32 cellular contexts compared by ENCODE assay signal in the genomic region with DNA sequence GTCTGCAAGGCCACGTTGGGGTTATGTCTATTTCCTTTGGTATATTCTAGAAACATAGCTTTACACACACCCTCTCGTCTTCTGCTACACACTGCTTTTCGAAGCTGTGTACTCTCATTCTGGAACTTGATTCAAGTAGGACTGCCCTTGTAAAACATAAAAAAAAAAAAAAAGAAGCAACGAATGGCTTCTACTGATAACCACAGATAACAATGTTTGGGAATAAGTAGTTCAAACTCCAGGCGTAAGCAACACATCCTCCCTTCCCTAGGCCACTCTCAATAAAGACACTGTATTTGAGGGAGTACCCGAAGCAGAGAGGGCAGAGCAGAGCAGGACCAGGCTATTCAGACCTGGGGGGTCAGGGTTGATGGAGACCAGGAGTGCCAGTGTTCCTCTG.
DNase-seq lines count a peak whose midpoint lies in the region; ATAC-seq, FAIRE-seq and TF ChIP-seq lines count a peak whose summit lies in the region.
"Had no signal": no experiment of that assay in that cellular context is flagged by ENCODE, and none has a peak within 500 bp of the region (broad histone marks: within the 10 kb centered on the region; RNA-seq: fewer than 3 reads in every experiment).

No MANE protein-coding gene starts in this region.

- peaks cover 0 to 8% of the 10 kb centered on the region in 2 experiments; a peak in 3 of 5 replicates for H3K4me1 ChIP-seq in K562 (replicated peaks in 1 of 2; ENCODE audit: control insufficient read depth in 2 of 2, insufficient read depth in 2 of 2, low read length in 2 of 2)
- no peaks in the 10 kb centered on the region for H3K4me1 ChIP-seq in mesendoderm (ENCODE audit: control insufficient read depth, low read depth, low read length)
- no peaks in the 10 kb centered on the region for H3K4me1 ChIP-seq in CD8-positive, alpha-beta T cell (ENCODE audit: insufficient read depth, low read length)
- H3K4me1 ChIP-seq: A549, BE2C, Caco-2 had no signal

- no peak overlapping the region for H3K18ac ChIP-seq in mesendoderm (ENCODE audit: low read length)

- intact Hi-C loops in K562 (cut with micrococcal nuclease) = no loop called here
- intact Hi-C loops in CD8-positive, alpha-beta T cell (cut with DNase I, micrococcal nuclease) = no loop called here

- no peak for TF ChIP-seq CTCF in K562 (IDR thresholded peaks at IDR 0.05 in 2 of 3, conservative IDR thresholded peaks at IDR 0.05 in 1 of 3; ENCODE audit: insufficient read depth in 2 of 3, low read depth in 1 of 3, low read length in 3 of 3)
- TF ChIP-seq CTCF in CD8-positive, alpha-beta T cell (IDR thresholded peaks at IDR 0.05) = no peak

- H2AFZ ChIP-seq in K562 (ENCODE audit: low read depth, low read length) = no peak overlapping the region

- no peaks in the 10 kb centered on the region for H3K79me2 ChIP-seq in K562 (ENCODE audit: control insufficient read depth, insufficient read depth, low read length)
- no peaks in the 10 kb centered on the region for H3K79me2 ChIP-seq in mesendoderm (ENCODE audit: control insufficient read depth, insufficient read depth, low read length)

- DNase-seq in K562 (ENCODE audit: extremely low read depth in 1 of 4, low spot score in 3 of 4) (peak in 2 of 4 experiments; percentile 7 to 32), mesendoderm (no peak)
- no peak for DNase-seq in CD8-positive, alpha-beta T cell
- DNase-seq: 8988T; ACHN; AML-193; BE2C; C1 segment of cervical spinal cord; Caco-2; Calu3; CD4-positive, alpha-beta memory T cell; CD4-positive, alpha-beta T cell; CD4-positive, CD25-positive, alpha-beta regulatory T cell; CD8-positive, alpha-beta memory T cell; COR-L47; DMS 273 treated with DMSO at 0.1 percent for 48 hours; DMS153; DMS53; DMS79; DMS79 treated with DMSO at 0.1 percent for 48 hours; DND-41; EL had no signal

- peak overlapping the region; percentile 57; the same call in 1 of the 2 replicates for H3K4me2 ChIP-seq in K562 (ENCODE audit: insufficient read depth, low read length)
- no peak overlapping the region for H3K4me2 ChIP-seq in mesendoderm (ENCODE audit: low read length)
- H3K4me2 ChIP-seq: A549, BLaER1 had no signal

- H3K4me3 Mint-ChIP-seq in CD8-positive, alpha-beta T cell = no peak overlapping the region
- H3K4me3 Mint-ChIP-seq: B cell; CD14-positive monocyte; CD4-positive, alpha-beta memory T cell; CD4-positive, alpha-beta T cell; CD4-positive, CD25-positive, alpha-beta regulatory T cell; CD8-positive, alpha-beta memory T cell had no signal

- no peak overlapping the region for H3K23ac ChIP-seq in mesendoderm (ENCODE audit: low read length)

- no peak overlapping the region for H4K8ac ChIP-seq in mesendoderm (ENCODE audit: low read depth, low read length)

- H3K36me3 ChIP-seq in K562 (ENCODE audit: control insufficient read depth, insufficient read depth, low read length) (no peaks in the 10 kb centered on the region), mesendoderm (ENCODE audit: control insufficient read depth, insufficient read depth, low read length) (no peaks in the 10 kb centered on the region)
- no peaks in the 10 kb centered on the region for H3K36me3 ChIP-seq in CD8-positive, alpha-beta T cell (ENCODE audit: insufficient read depth, low read length)
- H3K36me3 ChIP-seq: BE2C; BLaER1; BLaER1 treated with 17β-estradiol and CSF1 and Interleukin-3, amounts not matched to agents 10 nM and 100 nM had no signal

- FAIRE-seq in K562 (lab: Jason Lieb, UNC) = no peak
- FAIRE-seq: A204.1, A549, D721Med had no signal

- no peaks in the 10 kb centered on the region for H3K36me3 Mint-ChIP-seq in CD8-positive, alpha-beta T cell
- H3K36me3 Mint-ChIP-seq: CD14-positive monocyte; CD4-positive, alpha-beta memory T cell; CD4-positive, CD25-positive, alpha-beta regulatory T cell; CD8-positive, alpha-beta memory T cell had no signal

- no peaks in the 10 kb centered on the region for H3K9me3 ChIP-seq in K562 (replicated peaks; ENCODE audit: control insufficient read depth, insufficient read depth, low read depth, low read length)
- no peaks in the 10 kb centered on the region for H3K9me3 ChIP-seq in CD8-positive, alpha-beta T cell (ENCODE audit: low read length)
- H3K9me3 ChIP-seq: A549; BE2C; BLaER1; BLaER1 treated with 17β-estradiol and CSF1 and Interleukin-3, amounts not matched to agents 10 nM and 100 nM; Caco-2 had no signal

- TF ChIP-seq EP300 in K562 (IDR thresholded peaks at IDR 0.05; ENCODE audit: low read length) = peak; percentile 54; the same call in 1 of the 2 replicates

- no peak overlapping the region for H3K9ac ChIP-seq in K562 (ENCODE audit: insufficient read depth in 1 of 2, low read depth in 2 of 2, low read length in 2 of 2)
- H3K9ac ChIP-seq in mesendoderm (ENCODE audit: low read length) = no peak overlapping the region
- H3K9ac ChIP-seq: BLaER1; BLaER1 treated with 17β-estradiol and CSF1 and Interleukin-3, amounts not matched to agents 10 nM and 100 nM had no signal

- no peaks in the 10 kb centered on the region for H4K20me1 ChIP-seq in K562 (replicated peaks; ENCODE audit: control insufficient read depth, insufficient read depth, low read length)
- H4K20me1 ChIP-seq: BLaER1; BLaER1 treated with 17β-estradiol and CSF1 and Interleukin-3, amounts not matched to agents 10 nM and 100 nM had no signal

- TF ChIP-seq POLR2A in K562 (conservative IDR thresholded peaks at IDR 0.05) = no peak

- H3K27me3 Mint-ChIP-seq in CD8-positive, alpha-beta T cell (ENCODE audit: low read depth) = peaks cover 19% of the 10 kb centered on the region

- no peaks in the 10 kb centered on the region for H3K4me1 Mint-ChIP-seq in CD8-positive, alpha-beta T cell (ENCODE audit: low read depth)
- H3K4me1 Mint-ChIP-seq: B cell; CD14-positive monocyte; CD4-positive, alpha-beta memory T cell; CD4-positive, CD25-positive, alpha-beta regulatory T cell; CD8-positive, alpha-beta memory T cell had no signal

- POLR2A ChIA-PET in K562 (lab: Yijun Ruan, JAX) = interaction anchor here (0.6 to 2.5 kb wide), 2 partner anchors 8 to 465 kb away, joined by 3 to 12 read pairs; no protein-coding TSS in a partner anchor
- POLR2A ChIA-PET in CD8-positive, alpha-beta T cell (lab: Charles Lee) = no interaction called here

- WGBS in K562 (ENCODE audit: insufficient coverage, low coverage, missing lambda C conversion rate) = 0% methylated on average over 6 of the region's 6 CpGs
- no CpG with 5 or more reads among the region's 6 CpGs for WGBS in mesendoderm (ENCODE audit: extremely low coverage, insufficient coverage, low lambda C conversion rate)

- no peak overlapping the region for H2AK5ac ChIP-seq in mesendoderm (ENCODE audit: low read length)

- in situ Hi-C loops in K562 (cut with MboI) = no loop called here

- H3K9me3 Mint-ChIP-seq in CD8-positive, alpha-beta T cell = no peaks in the 10 kb centered on the region
- H3K9me3 Mint-ChIP-seq: CD4-positive, alpha-beta memory T cell; CD4-positive, alpha-beta T cell; CD8-positive, alpha-beta memory T cell had no signal

- no peak overlapping the region for H4K5ac ChIP-seq in mesendoderm (ENCODE audit: low read length)

- no peak overlapping the region for H3K27ac ChIP-seq in K562 (ENCODE audit: extremely low read depth, low read depth, low read length)
- H3K27ac ChIP-seq in mesendoderm (ENCODE audit: low read depth, low read length) = no peak overlapping the region
- H3K27ac ChIP-seq in CD8-positive, alpha-beta T cell (ENCODE audit: low read depth, low read length) = no peak overlapping the region
- H3K27ac ChIP-seq: 22Rv1; A549; BLaER1; BLaER1 treated with 17β-estradiol and CSF1 and Interleukin-3, amounts not matched to agents 10 nM and 100 nM; C4-2B had no signal

- CTCF ChIA-PET in K562 (lab: Yijun Ruan, JAX; ENCODE audit: low intra/inter-chr PET ratio) = no interaction called here
- CTCF ChIA-PET in CD8-positive, alpha-beta T cell (lab: Charles Lee) = no interaction called here

- no peak overlapping the region for H2BK15ac ChIP-seq in mesendoderm (replicated peaks; ENCODE audit: low read depth)

- no peak for TF ChIP-seq RAD21 in K562 (CRISPR knock-in tag; conservative IDR thresholded peaks at IDR 0.05 in 1 of 2, IDR thresholded peaks at IDR 0.05 in 1 of 2)

- no TSS peak for BruUV-seq in K562 (replicated peaks; lab: Mats Ljungman, UMichigan)

- H2BK5ac ChIP-seq in mesendoderm (ENCODE audit: low read length) = no peak overlapping the region

- no peak overlapping the region for H3K27ac Mint-ChIP-seq in CD8-positive, alpha-beta T cell
- H3K27ac Mint-ChIP-seq: B cell; CD14-positive monocyte; CD4-positive, alpha-beta T cell; CD4-positive, CD25-positive, alpha-beta regulatory T cell had no signal

- ATAC-seq in K562 = peak; percentile 26; the same call in 2 of the 3 replicates
- ATAC-seq in HG03439 (IDR thresholded peaks at IDR 0.05; ENCODE audit: unreplicated experiment) = no peak
- ATAC-seq in CD8-positive, alpha-beta T cell = no peak
- ATAC-seq: A549 had no signal

- H3K27me3 ChIP-seq in K562 (ENCODE audit: control insufficient read depth in 2 of 2, insufficient read depth in 2 of 2, low read length in 2 of 2) (peaks cover 2 to 31% of the 10 kb centered on the region in 2 experiments; a peak in 3 of 5 replicates), mesendoderm (ENCODE audit: insufficient read depth, low read length, poor library complexity) (no peaks in the 10 kb centered on the region)
- no peaks in the 10 kb centered on the region for H3K27me3 ChIP-seq in CD8-positive, alpha-beta T cell (ENCODE audit: insufficient read depth, low read length)
- H3K27me3 ChIP-seq: BE2C; BLaER1; BLaER1 treated with 17β-estradiol and CSF1 and Interleukin-3, amounts not matched to agents 10 nM and 100 nM had no signal

- H3K79me1 ChIP-seq in mesendoderm (ENCODE audit: low read length) = no peaks in the 10 kb centered on the region

- no peak overlapping the region for H2BK120ac ChIP-seq in mesendoderm (ENCODE audit: low read depth, low read length)

- H3K56ac ChIP-seq in mesendoderm (ENCODE audit: low read length) = peak overlapping the region; percentile 6

- no peak overlapping the region for H3K4ac ChIP-seq in mesendoderm (ENCODE audit: low read depth, low read length)

- H3K9me1 ChIP-seq in K562 (ENCODE audit: control insufficient read depth, insufficient read depth, low read length) = no peaks in the 10 kb centered on the region

- H3K4me3 ChIP-seq in K562 = no peak overlapping the region
- H3K4me3 ChIP-seq in mesendoderm (ENCODE audit: low read length) = no peak overlapping the region
- no peak overlapping the region for H3K4me3 ChIP-seq in CD8-positive, alpha-beta T cell (ENCODE audit: low read depth, low read length)
- H3K4me3 ChIP-seq: A549; BLaER1; BLaER1 treated with 17β-estradiol and CSF1 and Interleukin-3, amounts not matched to agents 10 nM and 100 nM had no signal

TF ChIP-seq in K562, 482 proteins besides CTCF, POLR2A, EP300 and RAD21 (continues in another document):
- TF ChIP-seq TAL1 (IDR thresholded peaks at IDR 0.05) (peak; percentile 49), SMARCA5 (IDR thresholded peaks at IDR 0.05) (no peak), GATA2 (CRISPR knock-in tag; IDR thresholded peaks at IDR 0.05) (peak; percentile 44), PML (IDR thresholded peaks at IDR 0.05; ENCODE audit: low read length) (no peak)
- TF ChIP-seq, protein P1, sequence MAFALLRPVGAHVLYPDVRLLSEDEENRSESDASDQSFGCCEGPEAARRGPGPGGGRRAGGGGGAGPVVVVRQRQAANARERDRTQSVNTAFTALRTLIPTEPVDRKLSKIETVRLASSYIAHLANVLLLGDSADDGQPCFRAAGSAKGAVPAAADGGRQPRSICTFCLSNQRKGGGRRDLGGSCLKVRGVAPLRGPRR (CRISPR knock-in tag; IDR thresholded peaks at IDR 0.05) = no peak
